8 cellular contexts compared by ENCODE assay signal in the genomic region with DNA sequence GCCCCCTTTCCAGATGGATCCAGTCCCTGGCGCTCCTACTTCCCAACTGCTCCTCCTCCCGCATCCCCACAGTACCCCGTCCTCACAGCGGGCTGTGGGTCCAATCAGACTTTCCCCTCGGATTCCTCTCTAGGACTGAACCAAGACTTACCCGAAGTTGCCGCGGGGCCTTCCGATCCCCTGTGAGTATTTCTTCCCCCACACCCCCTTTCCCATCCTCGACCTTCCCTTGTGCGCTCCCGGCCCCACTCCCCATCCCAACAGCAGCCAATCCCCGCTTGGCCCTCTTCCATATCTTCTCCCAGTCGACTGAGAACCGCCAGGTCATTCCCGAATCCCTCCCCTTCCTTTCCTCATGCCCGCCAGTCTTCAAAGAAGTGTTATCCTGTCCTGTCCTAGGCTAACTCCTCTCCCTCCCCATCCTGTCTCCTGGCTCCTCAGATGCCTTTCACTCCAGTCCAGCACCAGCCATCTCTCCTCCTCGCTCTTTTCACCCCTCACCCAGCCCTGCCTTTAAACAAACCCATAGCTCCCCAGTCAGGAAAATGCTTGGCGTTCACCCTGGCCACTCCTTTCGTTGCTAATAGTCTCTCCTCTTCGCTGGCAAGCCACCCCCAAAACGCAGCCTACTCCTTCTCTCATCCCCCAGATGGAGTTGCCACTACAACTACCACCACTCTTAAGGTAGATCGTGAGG. TPM values are rescaled to one million over a fixed set of nuclear protein-coding genes. Genes with fewer than 3 reads are reported as not detected.
DNase-seq lines count a peak whose midpoint lies in the region; ATAC-seq and TF ChIP-seq lines count a peak whose summit lies in the region.

No MANE protein-coding gene starts in this region.

- H3K27ac Mint-ChIP-seq in activated CD4-positive, alpha-beta T cell treated with anti-CD3 and anti-CD28 coated beads, Interleukin-2, amount 10 ng/mL, durations not matched to agents 7 days and 5 days, result peak overlapping the region; percentile 97
- H3K27ac Mint-ChIP-seq in osteocyte (ENCODE audit: unreplicated experiment), result peak overlapping the region; percentile 95

- H3K36me3 ChIP-seq in HEK293 (ENCODE audit: control insufficient read depth in 2 of 2, insufficient read depth in 1 of 2, low read length in 2 of 2), result peaks cover 0 to 15% of the 10 kb centered on the region in 2 experiments; a peak in 1 of 3 replicates

- ATAC-seq in foreskin keratinocyte (peak; percentile 27), GM18861 (IDR thresholded peaks at IDR 0.05; ENCODE audit: unreplicated experiment) (no peak)

- H3K9me3 Mint-ChIP-seq in activated CD4-positive, alpha-beta T cell treated with anti-CD3 and anti-CD28 coated beads, Interleukin-2, amount 10 ng/mL, durations not matched to agents 7 days and 5 days, result no peaks in the 10 kb centered on the region
- H3K9me3 Mint-ChIP-seq in osteocyte (ENCODE audit: unreplicated experiment), result no peaks in the 10 kb centered on the region

- peaks cover 60% of the 10 kb centered on the region for H3K4me1 Mint-ChIP-seq in activated CD4-positive, alpha-beta T cell treated with anti-CD3 and anti-CD28 coated beads, Interleukin-2, amount 10 ng/mL, durations not matched to agents 7 days and 5 days
- peaks cover 35% of the 10 kb centered on the region for H3K4me1 Mint-ChIP-seq in osteocyte (ENCODE audit: unreplicated experiment)

- H3K27me3 Mint-ChIP-seq in activated CD4-positive, alpha-beta T cell treated with anti-CD3 and anti-CD28 coated beads, Interleukin-2, amount 10 ng/mL, durations not matched to agents 7 days and 5 days, result no peaks in the 10 kb centered on the region
- H3K27me3 Mint-ChIP-seq in osteocyte (ENCODE audit: unreplicated experiment), result no peaks in the 10 kb centered on the region

- no peak for TF ChIP-seq CTCF in C4-2B (conservative IDR thresholded peaks at IDR 0.05)
- no peak for TF ChIP-seq CTCF in HEK293 (tag by site-specific recombination; IDR thresholded peaks at IDR 0.05)
- TF ChIP-seq CTCF in foreskin keratinocyte (conservative IDR thresholded peaks at IDR 0.05), result no peak
- TF ChIP-seq CTCF in osteocyte (IDR thresholded peaks at IDR 0.05), result no peak

- H3K36me3 Mint-ChIP-seq in activated CD4-positive, alpha-beta T cell treated with anti-CD3 and anti-CD28 coated beads, Interleukin-2, amount 10 ng/mL, durations not matched to agents 7 days and 5 days (ENCODE audit: low read depth), result peaks cover 10% of the 10 kb centered on the region
- H3K36me3 Mint-ChIP-seq in osteocyte (ENCODE audit: unreplicated experiment), result peaks cover 23% of the 10 kb centered on the region

- CTCF ChIA-PET in HEK293 (lab: Yijun Ruan, JAX), result interaction anchor here (0.5 to 0.9 kb wide), 2 partner anchors 22 to 1154 kb away, joined by 3 to 9 read pairs; no protein-coding TSS in a partner anchor
- CTCF ChIA-PET in activated CD4-positive, alpha-beta T cell treated with anti-CD3 and anti-CD28 coated beads, Interleukin-2, amount 10 ng/mL, durations not matched to agents 7 days and 5 days (lab: Charles Lee), result interaction anchor here (0.9 kb wide), 1 partner anchor 19 kb away, joined by 3 read pairs; no protein-coding TSS in a partner anchor

- no peaks in the 10 kb centered on the region for H3K4me1 ChIP-seq in HEK293 (ENCODE audit: control insufficient read depth, insufficient read depth, low read length)
- peaks cover 6% of the 10 kb centered on the region for H3K4me1 ChIP-seq in foreskin keratinocyte

- peak overlapping the region; percentile 97 for H3K4me3 Mint-ChIP-seq in activated CD4-positive, alpha-beta T cell treated with anti-CD3 and anti-CD28 coated beads, Interleukin-2, amount 10 ng/mL, durations not matched to agents 7 days and 5 days
- H3K4me3 Mint-ChIP-seq in osteocyte (ENCODE audit: unreplicated experiment), result peak overlapping the region; percentile 97

- no peak for DNase-seq in activated CD4-positive, alpha-beta T cell treated with anti-CD3 and anti-CD28 coated beads, Interleukin-2, amount 10 ng/mL, durations not matched to agents 7 days and 5 days
- no peak for DNase-seq in foreskin keratinocyte
- DNase-seq in osteocyte (ENCODE audit: extremely low spot score, unreplicated experiment), result no peak
- no peak for DNase-seq in occipital lobe (lab: John Stamatoyannopoulos, UW)
- no peak for DNase-seq in DMS153 treated with DMSO at 0.1 percent for 48 hours (lab: John Stamatoyannopoulos, UW; ENCODE audit: unreplicated experiment)

- H3K4me3 ChIP-seq in HEK293 (ENCODE audit: low read depth, low read length), result peak overlapping the region; percentile 82

- POLR2A ChIA-PET in HEK293 (lab: Yijun Ruan, JAX), result interaction anchor here (0.6 to 1.9 kb wide), 16 partner anchors 11 to 179 kb away, joined by 3 to 23 read pairs (median 6); partner anchors contain the start of genes CERCAM, CIZ1, ODF2 and SLC27A4
- POLR2A ChIA-PET in activated CD4-positive, alpha-beta T cell treated with anti-CD3 and anti-CD28 coated beads, Interleukin-2, amount 10 ng/mL, durations not matched to agents 7 days and 5 days (lab: Charles Lee), result no interaction called here

- H3K9me3 ChIP-seq in HEK293 (ENCODE audit: control insufficient read depth, insufficient read depth, low read depth, low read length), result no peaks in the 10 kb centered on the region

- H3K27ac ChIP-seq in C4-2B (peak overlapping the region; percentile 88), HEK293 (ENCODE audit: extremely low read depth, low read depth, low read length) (peak overlapping the region; percentile 44; the same call in 1 of the 2 replicates), foreskin keratinocyte (peak overlapping the region; percentile 17)

- H3K27me3 ChIP-seq in foreskin keratinocyte, result no peaks in the 10 kb centered on the region

TF ChIP-seq in HEK293, 187 proteins besides CTCF, POLR2A, EP300 and RAD21 (continues in another document):
- TF ChIP-seq HIC1 (tag by site-specific recombination; IDR thresholded peaks at IDR 0.05) (no peak), ZNF221 (tag by site-specific recombination; IDR thresholded peaks at IDR 0.05; ENCODE audit: borderline replicate concordance) (no peak), ZNF610 (tag by site-specific recombination; IDR thresholded peaks at IDR 0.05; ENCODE audit: borderline replicate concordance) (no peak), ZFP69B (tag by site-specific recombination; IDR thresholded peaks at IDR 0.05) (peak; percentile 51; the same call in 1 of the 2 replicates), ZNF341 (tag by site-specific recombination; IDR thresholded peaks at IDR 0.05; ENCODE audit: low read depth) (peak; percentile 97), ZNF248 (tag by site-specific recombination; IDR thresholded peaks at IDR 0.05) (no peak), IKZF3 (tag by site-specific recombination; IDR thresholded peaks at IDR 0.05) (peak; percentile 32; the same call in 1 of the 2 replicates), ZNF311 (tag by site-specific recombination; IDR thresholded peaks at IDR 0.05; ENCODE audit: borderline replicate concordance) (no peak), ZBTB7A (tag by site-specific recombination; IDR thresholded peaks at IDR 0.05; ENCODE audit: low read depth) (no peak), ZBTB8A (tag by site-specific recombination; IDR thresholded peaks at IDR 0.05) (no peak), ZBTB20 (tag by site-specific recombination; IDR thresholded peaks at IDR 0.05) (peak; percentile 38; the same call in 1 of the 2 replicates), YY1 (tag by site-specific recombination; IDR thresholded peaks at IDR 0.05) (no peak), TCF7L2 (IDR thresholded peaks at IDR 0.05; ENCODE audit: borderline replicate concordance, low read depth, low read length) (no peak), ZNF350 (tag by site-specific recombination; IDR thresholded peaks at IDR 0.05) (no peak), ZBTB17 (tag by site-specific recombination; IDR thresholded peaks at IDR 0.05) (0 out of 2 replicates have a peak, but pooled peaks have one; percentile 12), ZNF423 (tag by site-specific recombination; IDR thresholded peaks at IDR 0.05) (no peak)

RNA-seq across cellular contexts. Expression of gene SWI5, which starts 0.6 kb away (rescaled TPM):
- total RNA-seq in activated CD4-positive, alpha-beta T cell treated with anti-CD3 and anti-CD28 coated beads, Interleukin-2, amount 10 ng/mL, durations not matched to agents 7 days and 5 days, result 1 to 10 TPM; 8.8 to 9.5 TPM
- total RNA-seq in foreskin keratinocyte (25.6 and 29.9 TPM in 2 replicates), osteocyte (24.7 and 26.4 TPM in 2 replicates), occipital lobe (5.5 TPM)
- 40.6 and 46.1 TPM in 2 replicates for polyA plus RNA-seq in foreskin keratinocyte

RNA-seq across cellular contexts. Expression of gene GOLGA2, which starts 0.9 kb away (rescaled TPM):
- total RNA-seq in activated CD4-positive, alpha-beta T cell treated with anti-CD3 and anti-CD28 coated beads, Interleukin-2, amount 10 ng/mL, durations not matched to agents 7 days and 5 days, result 10 to 100 TPM; 42.6 to 42.8 TPM
- 47.5 and 53.6 TPM in 2 replicates for total RNA-seq in foreskin keratinocyte
- 27.7 and 30.5 TPM in 2 replicates for polyA plus RNA-seq in foreskin keratinocyte
- 176 and 184 TPM in 2 replicates for total RNA-seq in osteocyte
- total RNA-seq in occipital lobe, result 45.9 TPM

RNA-seq across cellular contexts. Expression of gene TRUB2, which starts 45.5 kb away (rescaled TPM):
- total RNA-seq in activated CD4-positive, alpha-beta T cell treated with anti-CD3 and anti-CD28 coated beads, Interleukin-2, amount 10 ng/mL, durations not matched to agents 7 days and 5 days, result 10 to 100 TPM; 22.2 to 26.7 TPM
- total RNA-seq in foreskin keratinocyte (24.6 and 26.0 TPM in 2 replicates), osteocyte (27.0 and 27.3 TPM in 2 replicates), occipital lobe (24.0 TPM)
- polyA plus RNA-seq in foreskin keratinocyte, result 23.8 and 26.3 TPM in 2 replicates

RNA-seq across cellular contexts. Expression of gene COQ4, which starts 45.9 kb away (rescaled TPM):
- total RNA-seq in activated CD4-positive, alpha-beta T cell treated with anti-CD3 and anti-CD28 coated beads, Interleukin-2, amount 10 ng/mL, durations not matched to agents 7 days and 5 days, result 10 to 100 TPM; 33.9 to 35.6 TPM
- total RNA-seq in foreskin keratinocyte, result 29.2 and 33.5 TPM in 2 replicates
- polyA plus RNA-seq in foreskin keratinocyte, result 35.8 and 38.3 TPM in 2 replicates
- 38.4 and 39.2 TPM in 2 replicates for total RNA-seq in osteocyte
- 19.5 TPM for total RNA-seq in occipital lobe

Comparison
In these comparisons a context has a peak if more than half of its experiments do, and no peak if none do; other contexts are left out.
1. H3K27ac ChIP-seq: peak in every context shown above with its lines; median percentile 88 in C4-2B; 44 in HEK293; 17 in foreskin keratinocyte.